12 cellular contexts compared by ENCODE assay signal in the genomic region with DNA sequence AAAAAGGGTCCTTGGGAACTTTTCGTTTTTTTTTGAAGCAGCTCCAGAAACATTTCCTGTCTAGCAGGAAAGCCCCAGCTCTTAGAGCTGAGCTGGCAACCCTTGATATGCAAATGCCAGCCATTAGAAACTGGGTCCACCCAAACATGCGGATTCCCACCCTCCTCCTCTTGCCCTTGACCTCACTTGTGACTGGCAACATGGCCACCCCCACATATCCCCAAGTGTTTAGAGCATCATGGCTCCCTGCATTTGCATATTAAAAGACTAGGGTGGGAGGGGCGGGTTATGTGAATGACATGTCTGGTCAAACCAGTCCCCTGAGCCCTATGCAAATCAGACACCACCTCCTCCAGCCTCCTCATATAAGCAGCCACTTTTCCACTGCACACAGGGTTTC.
DNase-seq lines count a peak whose midpoint lies in the region; ATAC-seq and TF ChIP-seq lines count a peak whose summit lies in the region.
"Had no signal": no experiment of that assay in that cellular context is flagged by ENCODE, and none has a peak within 500 bp of the region (broad histone marks: within the 10 kb centered on the region; RNA-seq: fewer than 3 reads in every experiment).

No MANE protein-coding gene starts in this region.

- DNase-seq in Caki2 (ENCODE audit: low read depth) (peak; percentile 95), H9 (peak; percentile 95), NCI-H460 (ENCODE audit: extremely low read depth, low read depth) (peak; percentile 64), fibroblast of pulmonary artery (ENCODE audit: low read depth) (peak; percentile 24), esophagus squamous epithelium (lab: John Stamatoyannopoulos, UW) (no peak), body of pancreas (no peak), NCI-H1417 (lab: John Stamatoyannopoulos, UW) (no peak)
- DNase-seq: amygdala, MG63, right cardiac atrium, tibial artery had no signal

- no peak overlapping the region for H2AFZ ChIP-seq in H9 (ENCODE audit: low read length)

- no peak overlapping the region for H3K27ac ChIP-seq in H9 (ENCODE audit: insufficient read length, low read depth, low read length)
- H3K27ac ChIP-seq in esophagus squamous epithelium = no peak overlapping the region
- no peak overlapping the region for H3K27ac ChIP-seq in body of pancreas
- H3K27ac ChIP-seq: tibial artery had no signal

- H4K5ac ChIP-seq in H9 (ENCODE audit: insufficient read length, low read depth, low read length) = no peak overlapping the region

- no peak overlapping the region for H3K18ac ChIP-seq in H9 (ENCODE audit: insufficient read length, low read depth, low read length)

- H2AK5ac ChIP-seq in H9 (ENCODE audit: insufficient read length, low read length) = no peak overlapping the region

- no peak overlapping the region for H3K14ac ChIP-seq in H9 (ENCODE audit: insufficient read depth, low read length)

- H3K27ac Mint-ChIP-seq in H9 = peak overlapping the region in 2 of 3 experiments; percentile 32 to 73; a peak in 4 of 7 replicates

- H3K79me1 ChIP-seq in H9 (ENCODE audit: insufficient read depth, low read depth, low read length, poor library complexity, severe bottlenecking) = no peaks in the 10 kb centered on the region

- no peaks in the 10 kb centered on the region for H3K79me2 ChIP-seq in H9 (ENCODE audit: insufficient read depth, low read length)

- no CpG with 5 or more reads among the region's 3 CpGs for WGBS in H9 (ENCODE audit: extremely low coverage, insufficient read length, low lambda C conversion rate)
- WGBS in esophagus squamous epithelium, 2 donors = 40 to 50% methylated on average over 3 of the region's 3 CpGs
- 37 to 44% methylated on average over 3 of the region's 3 CpGs for WGBS in body of pancreas, 2 donors

- no peak overlapping the region for H3T11ph ChIP-seq in H9 (ENCODE audit: low read length)

- intact Hi-C loops in esophagus squamous epithelium (cut with DNase I) = no loop called here
- intact Hi-C loops in body of pancreas (cut with DNase I) = no loop called here

- in situ Hi-C loops in Caki2 (cut with HindIII; ENCODE audit: low pct_unique_long_range_greater_than_20kb, low sequenced_read_pairs) = no loop called here

- H4K91ac ChIP-seq in H9 (ENCODE audit: insufficient read length, low read depth, low read length) = no peak overlapping the region

- H3K9ac ChIP-seq in H9 (ENCODE audit: extremely low read depth, insufficient read length, low read length) = no peak overlapping the region

- no peak overlapping the region for H3K4me3 Mint-ChIP-seq in H9

- H3K4me3 ChIP-seq in fibroblast of pulmonary artery (replicated peaks; ENCODE audit: low read depth, low read length) = no peak overlapping the region
- H3K4me3 ChIP-seq in esophagus squamous epithelium = no peak overlapping the region
- H3K4me3 ChIP-seq in body of pancreas = no peak overlapping the region
- H3K4me3 ChIP-seq: MG63, tibial artery had no signal

- no peak overlapping the region for H3K4me2 ChIP-seq in H9 (ENCODE audit: insufficient read depth, insufficient read length, low read length)

- no peaks in the 10 kb centered on the region for H3K9me3 ChIP-seq in H9 (ENCODE audit: control insufficient read depth, low read depth, low read length)
- no peaks in the 10 kb centered on the region for H3K9me3 ChIP-seq in esophagus squamous epithelium
- H3K9me3 ChIP-seq in body of pancreas = no peaks in the 10 kb centered on the region
- H3K9me3 ChIP-seq: MG63, tibial artery had no signal

- no peak overlapping the region for H2BK15ac ChIP-seq in H9 (ENCODE audit: low read depth, low read length)

- ATAC-seq in body of pancreas (no peak), GM19455 (IDR thresholded peaks at IDR 0.05; ENCODE audit: unreplicated experiment) (no peak)
- ATAC-seq: right cardiac atrium had no signal

- no peaks in the 10 kb centered on the region for H4K20me1 ChIP-seq in H9 (ENCODE audit: control insufficient read depth, insufficient read depth, insufficient read length)

- H3K23me2 ChIP-seq in H9 (ENCODE audit: insufficient read length, low read depth, low read length, poor library complexity, severe bottlenecking) = no peaks in the 10 kb centered on the region

- H3K4me1 Mint-ChIP-seq in H9 = peaks cover 8 to 9% of the 10 kb centered on the region in 2 experiments

- no peak for TF ChIP-seq POLR2A in esophagus squamous epithelium (IDR thresholded peaks at IDR 0.05)
- no peak for TF ChIP-seq POLR2A in body of pancreas (IDR thresholded peaks at IDR 0.05)

- no peaks in the 10 kb centered on the region for H3K27me3 Mint-ChIP-seq in H9 (ENCODE audit: low read depth)

- no peaks in the 10 kb centered on the region for H3K36me3 ChIP-seq in esophagus squamous epithelium
- no peaks in the 10 kb centered on the region for H3K36me3 ChIP-seq in body of pancreas (replicated peaks in 1 of 2; ENCODE audit: insufficient read depth in 1 of 2, low read depth in 2 of 2)
- H3K36me3 ChIP-seq: MG63, tibial artery had no signal

- no peak overlapping the region for H4K8ac ChIP-seq in H9 (replicated peaks; ENCODE audit: insufficient read length, low read depth, low read length)

- H2BK120ac ChIP-seq in H9 (ENCODE audit: low read depth, low read length, poor library complexity, severe bottlenecking) = no peak overlapping the region

- no peak overlapping the region for H3K4ac ChIP-seq in H9 (ENCODE audit: low read depth, low read length)

- H3K36me3 Mint-ChIP-seq in H9 (ENCODE audit: insufficient read depth in 1 of 3, low read depth in 3 of 3) = no peaks in the 10 kb centered on the region; a peak in 1 of 7 replicates

- no peak overlapping the region for H3K56ac ChIP-seq in H9 (ENCODE audit: insufficient read length, low read depth, low read length)

- H3K9me3 Mint-ChIP-seq in H9 = no peaks in the 10 kb centered on the region

- TF ChIP-seq CTCF in H9 (conservative IDR thresholded peaks at IDR 0.05) (no peak), fibroblast of pulmonary artery (IDR thresholded peaks at IDR 0.05; ENCODE audit: low read length, missing control alignments) (no peak), esophagus squamous epithelium (IDR thresholded peaks at IDR 0.05) (no peak), body of pancreas (IDR thresholded peaks at IDR 0.05) (no peak)

- no peak overlapping the region for H2BK5ac ChIP-seq in H9 (ENCODE audit: insufficient read length, low read length)

- no peaks in the 10 kb centered on the region for H3K4me1 ChIP-seq in H9 (ENCODE audit: insufficient read depth, low read length)
- no peaks in the 10 kb centered on the region for H3K4me1 ChIP-seq in esophagus squamous epithelium
- no peaks in the 10 kb centered on the region for H3K4me1 ChIP-seq in body of pancreas

- H2BK12ac ChIP-seq in H9 (ENCODE audit: insufficient read length, low read depth, low read length) = no peak overlapping the region

- no peak overlapping the region for H2BK20ac ChIP-seq in H9 (ENCODE audit: low read depth, low read length, poor library complexity, severe bottlenecking)

- H3K27me3 ChIP-seq in H9 (ENCODE audit: insufficient read depth, low read length) (no peaks in the 10 kb centered on the region), esophagus squamous epithelium (no peaks in the 10 kb centered on the region), body of pancreas (no peaks in the 10 kb centered on the region)
- H3K27me3 ChIP-seq: MG63, tibial artery had no signal

- H3K23ac ChIP-seq in H9 (ENCODE audit: insufficient read length, low read depth, low read length) = no peak overlapping the region

Comparison
In these comparisons a context has a peak if more than half of its experiments do, and no peak if none do; other contexts are left out.
1. DNase-seq: peak in Caki2 (single experiment), H9 (single experiment), NCI-H460 (single experiment) and fibroblast of pulmonary artery (single experiment); none in esophagus squamous epithelium (single experiment), body of pancreas (0 of 4) and NCI-H1417 (0 of 3).